8 cellular contexts compared by ENCODE assay signal in genomic region chr9:102435427-102435826, GRCh38.
"Had no signal": no experiment of that assay in that cellular context is flagged by ENCODE, and none has a peak within 500 bp of the region (broad histone marks: within the 10 kb centered on the region; RNA-seq: fewer than 3 reads in every experiment).

No MANE protein-coding gene starts in this region.

- H3K9ac ChIP-seq: KMS-11 had no signal

- H3K4me3 ChIP-seq: K562 had no signal

- H3K4me2 ChIP-seq: KMS-11 had no signal

- H3K27ac ChIP-seq: HL-60, KMS-11 had no signal

- DNase-seq: IMR-90, KBM-7, KG1 had no signal

- ATAC-seq: HepG2, K562 had no signal

- FAIRE-seq: HepG2, HTR-8/SVneo, K562 had no signal
